Comparison of ENCODE assay signal across 1 cellular context in the genomic region with DNA sequence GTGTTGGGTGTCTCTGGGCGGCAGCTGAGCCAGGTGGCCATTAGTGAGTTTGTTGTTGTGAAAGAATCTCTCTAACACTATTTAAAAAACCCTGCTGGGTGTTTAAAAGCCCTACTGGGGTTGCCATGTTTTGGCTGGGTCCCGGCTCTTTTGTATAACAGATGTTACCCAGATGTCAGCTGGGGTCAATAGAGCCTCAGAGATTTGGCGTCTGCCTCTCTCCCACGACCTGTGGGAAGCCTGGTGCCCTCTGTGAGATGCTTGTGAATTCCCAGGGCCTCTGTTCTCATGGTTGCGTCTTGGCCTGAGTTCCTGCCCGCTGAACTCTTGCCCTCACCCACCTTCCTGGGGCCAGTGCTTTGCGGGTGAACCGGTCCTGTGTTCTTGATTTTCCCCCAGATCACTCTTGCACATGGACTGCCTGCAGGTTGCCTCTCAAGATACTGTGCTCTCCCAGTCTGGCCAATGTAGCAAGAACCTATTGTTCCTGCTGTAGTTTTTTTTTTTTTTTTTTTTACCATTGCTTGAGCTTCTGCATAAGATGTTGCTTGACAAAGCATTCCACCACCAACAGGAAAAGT.
TF ChIP-seq lines count a peak whose summit lies in the region.

No MANE protein-coding gene starts in this region.

TF ChIP-seq in HepG2, 621 proteins besides CTCF, POLR2A, EP300 and RAD21 (continued from another document):
- TF ChIP-seq, protein P1, sequence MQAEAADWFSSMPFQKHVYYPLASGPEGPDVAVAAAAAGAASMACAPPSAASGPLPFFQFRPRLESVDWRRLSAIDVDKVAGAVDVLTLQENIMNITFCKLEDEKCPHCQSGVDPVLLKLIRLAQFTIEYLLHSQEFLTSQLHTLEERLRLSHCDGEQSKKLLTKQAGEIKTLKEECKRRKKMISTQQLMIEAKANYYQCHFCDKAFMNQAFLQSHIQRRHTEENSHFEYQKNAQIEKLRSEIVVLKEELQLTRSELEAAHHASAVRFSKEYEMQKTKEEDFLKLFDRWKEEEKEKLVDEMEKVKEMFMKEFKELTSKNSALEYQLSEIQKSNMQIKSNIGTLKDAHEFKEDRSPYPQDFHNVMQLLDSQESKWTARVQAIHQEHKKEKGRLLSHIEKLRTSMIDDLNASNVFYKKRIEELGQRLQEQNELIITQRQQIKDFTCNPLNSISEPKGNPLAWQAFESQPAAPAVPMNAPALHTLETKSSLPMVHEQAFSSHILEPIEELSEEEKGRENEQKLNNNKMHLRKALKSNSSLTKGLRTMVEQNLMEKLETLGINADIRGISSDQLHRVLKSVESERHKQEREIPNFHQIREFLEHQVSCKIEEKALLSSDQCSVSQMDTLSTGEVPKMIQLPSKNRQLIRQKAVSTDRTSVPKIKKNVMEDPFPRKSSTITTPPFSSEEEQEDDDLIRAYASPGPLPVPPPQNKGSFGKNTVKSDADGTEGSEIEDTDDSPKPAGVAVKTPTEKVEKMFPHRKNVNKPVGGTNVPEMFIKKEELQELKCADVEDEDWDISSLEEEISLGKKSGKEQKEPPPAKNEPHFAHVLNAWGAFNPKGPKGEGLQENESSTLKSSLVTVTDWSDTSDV (CRISPR knock-in tag; IDR thresholded peaks at IDR 0.05) = 0 out of 2 replicates have a peak, but pooled peaks have one; percentile 32
- TF ChIP-seq REL (CRISPR knock-in tag; conservative IDR thresholded peaks at IDR 0.05) (no peak), DMAP1 (CRISPR knock-in tag; IDR thresholded peaks at IDR 0.05) (no peak), AGO2 (optimal IDR thresholded peaks at IDR 0.05; ENCODE audit: low read depth, low read length) (no peak), YEATS4 (CRISPR knock-in tag; IDR thresholded peaks at IDR 0.05; ENCODE audit: borderline replicate concordance) (peak; percentile 32; the same call in 1 of the 2 replicates)
